34 cellular contexts compared by ENCODE assay signal in the genomic region with DNA sequence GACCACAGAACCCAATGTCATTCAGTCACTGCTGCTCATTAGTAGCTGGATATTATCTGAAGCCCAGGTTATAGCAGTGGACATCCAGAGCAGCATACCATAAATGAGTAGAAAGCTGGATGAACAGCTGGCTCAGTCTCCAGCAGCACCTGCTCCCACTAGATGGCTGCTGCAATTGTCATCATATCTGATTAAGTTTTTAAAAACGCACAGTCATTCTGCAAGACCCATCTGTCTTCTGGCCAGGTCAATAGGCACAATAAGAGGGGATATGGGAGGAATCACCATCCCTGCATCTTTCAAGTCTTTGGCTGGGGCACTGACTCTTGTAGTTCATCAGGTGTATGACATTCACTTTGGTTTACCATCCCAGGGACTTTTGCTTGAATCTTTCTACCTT. TPM values are rescaled to one million over a fixed set of nuclear protein-coding genes. Genes with fewer than 3 reads are reported as not detected.
"Had no signal": no experiment of that assay in that cellular context is flagged by ENCODE, and none has a peak within 500 bp of the region (broad histone marks: within the 10 kb centered on the region; RNA-seq: fewer than 3 reads in every experiment).

No MANE protein-coding gene starts in this region.

- H3K4me1 Mint-ChIP-seq: activated B cell treated with CpG ODN at 0.5 μM for 24 hours; activated naive CD4-positive, alpha-beta T cell treated with anti-CD3 and anti-CD28 coated beads, Interleukin-2, amount 50 U/mL, for 24 hours; activated naive CD8-positive, alpha-beta T cell treated with anti-CD3 and anti-CD28 coated beads for 36 hours; activated naive CD8-positive, alpha-beta T cell treated with anti-CD3 and anti-CD28 coated beads, Interleukin-2, amount 50 U/mL, for 24 hours had no signal

- H3K27ac ChIP-seq: adrenal gland, body of pancreas, esophagus muscularis mucosa, foreskin keratinocyte, gastrocnemius medialis, heart left ventricle, WERI-Rb-1 had no signal

- FAIRE-seq: colon had no signal

- H3K9me3 Mint-ChIP-seq: activated B cell treated with CpG ODN at 0.5 μM for 24 hours; activated naive CD4-positive, alpha-beta T cell treated with anti-CD3 and anti-CD28 coated beads for 36 hours; activated naive CD4-positive, alpha-beta T cell treated with anti-CD3 and anti-CD28 coated beads, Interleukin-2, amount 50 U/mL, for 24 hours; activated naive CD8-positive, alpha-beta T cell treated with anti-CD3 and anti-CD28 coated beads, Interleukin-2, amount 50 U/mL, for 24 hours; activated T-cell treated with anti-CD3 and anti-CD28 coated beads, Interleukin-2, amount 50 U/mL, for 4 hours; activated T-helper 1 cell treated with anti-CD3 and anti-CD28 coated beads, Interleukin-12 subunit alpha, Interleukin-12 subunit beta, Interleukin-2, Interleukin-4 antibody, amounts not matched to agents 30 ng/mL and 10 ng/mL and 1 ng/mL, durations not matched to agents 14 hours and 24 hours and 36 hours; activated T-helper 2 cell treated with anti-CD3 and anti-CD28 coated beads, Interferon-gamma antibody, Interleukin-2, Interleukin-4, amounts not matched to agents 10 μg/mL and 5 μg/mL and 100 μg/mL, durations not matched to agents 14 hours and 24 hours and 36 hours; T-helper 2 cell treated with Interferon-gamma antibody and Interleukin-4, amounts not matched to agents 5 μg/mL and 100 μg/mL, for 36 hours had no signal

- DNase-seq: activated B cell treated with CpG ODN at 0.5 μM for 24 hours; activated CD4-positive, alpha-beta T cell treated with anti-CD3 and anti-CD28 coated beads for 48 hours; activated CD4-positive, alpha-beta T cell treated with anti-CD3 and anti-CD28 coated beads, Interleukin-2, amount 50 U/mL, for 1 hour; activated CD4-positive, alpha-beta T cell treated with anti-CD3 and anti-CD28 coated beads, Interleukin-2, amount 50 U/mL, for 48 hours; activated CD8-positive, alpha-beta memory T cell treated with anti-CD3 and anti-CD28 coated beads for 24 hours; activated CD8-positive, alpha-beta T cell treated with anti-CD3 and anti-CD28 coated beads for 36 hours; activated effector memory CD4-positive, alpha-beta T cell treated with anti-CD3 and anti-CD28 coated beads, Interleukin-2, amount 50 U/mL, for 16 hours; activated naive CD4-positive, alpha-beta T cell treated with anti-CD3 and anti-CD28 coated beads for 36 hours; activated naive CD8-positive, alpha-beta T cell treated with anti-CD3 and anti-CD28 coated beads for 36 hours; activated naive CD8-positive, alpha-beta T cell treated with anti-CD3 and anti-CD28 coated beads, Interleukin-2, amount 50 U/mL, for 24 hours; activated T-cell treated with anti-CD3 and anti-CD28 coated beads, Interleukin-2, amount 50 U/mL, for 4 hours; adrenal gland; amygdala; aorta; body of pancreas; caudate nucleus; cortex of kidney; dermis blood vessel endothelial cell; effector CD4-positive, alpha-beta T cell; effector memory CD8-positive, alpha-beta T cell; erythroblast; foreskin keratinocyte; gastrocnemius medialis; glutamatergic neuron; heart left ventricle; T1000; WERI-Rb-1 had no signal

- H3K36me3 Mint-ChIP-seq: activated naive CD4-positive, alpha-beta T cell treated with anti-CD3 and anti-CD28 coated beads, Interleukin-2, amount 50 U/mL, for 24 hours; activated naive CD8-positive, alpha-beta T cell treated with anti-CD3 and anti-CD28 coated beads for 36 hours had no signal

- H3K27ac Mint-ChIP-seq: activated B cell treated with CpG ODN at 0.5 μM for 24 hours; activated CD8-positive, alpha-beta T cell treated with anti-CD3 and anti-CD28 coated beads for 36 hours; activated naive CD4-positive, alpha-beta T cell treated with anti-CD3 and anti-CD28 coated beads for 36 hours; activated naive CD4-positive, alpha-beta T cell treated with anti-CD3 and anti-CD28 coated beads, Interleukin-2, amount 50 U/mL, for 24 hours; activated naive CD8-positive, alpha-beta T cell treated with anti-CD3 and anti-CD28 coated beads for 36 hours; activated naive CD8-positive, alpha-beta T cell treated with anti-CD3 and anti-CD28 coated beads, Interleukin-2, amount 50 U/mL, for 24 hours; activated T-helper 1 cell treated with anti-CD3 and anti-CD28 coated beads, Interleukin-12 subunit alpha, Interleukin-12 subunit beta, Interleukin-2, Interleukin-4 antibody, amounts not matched to agents 30 ng/mL and 10 ng/mL and 1 ng/mL, durations not matched to agents 14 hours and 24 hours and 36 hours; activated T-helper 2 cell treated with anti-CD3 and anti-CD28 coated beads, Interferon-gamma antibody, Interleukin-2, Interleukin-4, amounts not matched to agents 10 μg/mL and 5 μg/mL and 100 μg/mL, durations not matched to agents 14 hours and 24 hours and 36 hours; effector memory CD8-positive, alpha-beta T cell; T-helper 2 cell treated with Interferon-gamma antibody and Interleukin-4, amounts not matched to agents 5 μg/mL and 100 μg/mL, for 36 hours had no signal

- H3K27me3 ChIP-seq: adrenal gland, body of pancreas, esophagus muscularis mucosa, foreskin keratinocyte, gastrocnemius medialis had no signal

- H3K4me3 Mint-ChIP-seq: activated B cell treated with CpG ODN at 0.5 μM for 24 hours; activated CD8-positive, alpha-beta T cell treated with anti-CD3 and anti-CD28 coated beads for 36 hours; activated naive CD4-positive, alpha-beta T cell treated with anti-CD3 and anti-CD28 coated beads for 36 hours; activated naive CD4-positive, alpha-beta T cell treated with anti-CD3 and anti-CD28 coated beads, Interleukin-2, amount 50 U/mL, for 24 hours; activated naive CD8-positive, alpha-beta T cell treated with anti-CD3 and anti-CD28 coated beads for 36 hours; activated naive CD8-positive, alpha-beta T cell treated with anti-CD3 and anti-CD28 coated beads, Interleukin-2, amount 50 U/mL, for 24 hours; activated T-cell treated with anti-CD3 and anti-CD28 coated beads, Interleukin-2, amount 50 U/mL, for 4 hours; activated T-helper 1 cell treated with anti-CD3 and anti-CD28 coated beads, Interleukin-12 subunit alpha, Interleukin-12 subunit beta, Interleukin-2, Interleukin-4 antibody, amounts not matched to agents 30 ng/mL and 10 ng/mL and 1 ng/mL, durations not matched to agents 14 hours and 24 hours and 36 hours; effector memory CD8-positive, alpha-beta T cell; T-helper 2 cell treated with Interferon-gamma antibody and Interleukin-4, amounts not matched to agents 5 μg/mL and 100 μg/mL, for 36 hours had no signal

- ATAC-seq: activated CD4-positive, CD25-positive, alpha-beta regulatory T cell treated with anti-CD3 and anti-CD28 coated beads, Interleukin-2, amount 50 U/mL, for 24 hours; activated CD8-positive, alpha-beta T cell treated with anti-CD3 and anti-CD28 coated beads for 36 hours; activated naive CD8-positive, alpha-beta T cell treated with anti-CD3 and anti-CD28 coated beads, Interleukin-2, amount 50 U/mL, for 24 hours; activated T-cell treated with anti-CD3 and anti-CD28 coated beads, Interleukin-2, amount 50 U/mL, for 4 hours; body of pancreas; effector memory CD8-positive, alpha-beta T cell; foreskin keratinocyte; gastrocnemius medialis; heart left ventricle had no signal

- H3K4me1 ChIP-seq: adrenal gland, body of pancreas, esophagus muscularis mucosa, foreskin keratinocyte, gastrocnemius medialis, heart left ventricle had no signal

- H3K4me3 ChIP-seq: adrenal gland, body of pancreas, esophagus muscularis mucosa, gastrocnemius medialis, heart left ventricle had no signal

- H3K36me3 ChIP-seq: adrenal gland, esophagus muscularis mucosa, gastrocnemius medialis, heart left ventricle, WERI-Rb-1 had no signal

- H3K9me3 ChIP-seq: adrenal gland, body of pancreas, esophagus muscularis mucosa, gastrocnemius medialis, heart left ventricle had no signal

RNA-seq across cellular contexts. Expression of a gene that starts 55.1 kb away (rescaled TPM):
- total RNA-seq: activated B cell treated with CpG ODN at 0.5 μM for 24 hours; activated naive CD4-positive, alpha-beta T cell treated with anti-CD3 and anti-CD28 coated beads for 36 hours; activated naive CD8-positive, alpha-beta T cell treated with anti-CD3 and anti-CD28 coated beads for 36 hours; activated T-cell treated with anti-CD3 and anti-CD28 coated beads, Interleukin-2, amount 50 U/mL, for 4 hours; activated T-helper 1 cell treated with anti-CD3 and anti-CD28 coated beads, Interleukin-12 subunit alpha, Interleukin-12 subunit beta, Interleukin-2, Interleukin-4 antibody, amounts not matched to agents 30 ng/mL and 10 ng/mL and 1 ng/mL, durations not matched to agents 14 hours and 24 hours and 36 hours; activated T-helper 2 cell treated with anti-CD3 and anti-CD28 coated beads, Interferon-gamma antibody, Interleukin-2, Interleukin-4, amounts not matched to agents 10 μg/mL and 5 μg/mL and 100 μg/mL, durations not matched to agents 14 hours and 24 hours and 36 hours; adrenal gland; aorta; dermis blood vessel endothelial cell had no signal
